In genomic region chr17:62653002-62653830, GRCh38 we compare ENCODE assay signal across 8 cellular contexts. TPM values are rescaled to one million over a fixed set of nuclear protein-coding genes. Genes with fewer than 3 reads are reported as not detected.
DNase-seq lines count a peak whose midpoint lies in the region; ATAC-seq, FAIRE-seq and TF ChIP-seq lines count a peak whose summit lies in the region.

No MANE protein-coding gene starts in this region.

- DNase-seq in CD4-positive, alpha-beta memory T cell: peak; percentile 26 to 75 (median 33)
- DNase-seq in HTR-8/SVneo (ENCODE audit: insufficient read length, low spot score) (peak; percentile 77), fibroblast of mammary gland (ENCODE audit: low read depth) (peak; percentile 76), suprapubic skin (ENCODE audit: low spot score in 2 of 2) (peak; percentile 83 to 89)
- peak; percentile 72 for DNase-seq in activated T-cell treated with anti-CD3 and anti-CD28 coated beads, Interleukin-2, amount 50 U/mL, for 1 hour

- no peak for TF ChIP-seq CTCF in OCI-LY3 (IDR thresholded peaks at IDR 0.05; ENCODE audit: low read depth, low read length)
- no peak for TF ChIP-seq CTCF in fibroblast of mammary gland (conservative IDR thresholded peaks at IDR 0.05; ENCODE audit: control insufficient read depth, insufficient read depth, low read depth, low read length)
- TF ChIP-seq CTCF in neural cell (IDR thresholded peaks at IDR 0.05; ENCODE audit: poor library complexity, severe bottlenecking): no peak
- TF ChIP-seq CTCF in suprapubic skin (IDR thresholded peaks at IDR 0.05): no peak

- H3K9ac ChIP-seq in OCI-LY3 (ENCODE audit: low read length): peak overlapping the region; percentile 98
- peak overlapping the region; percentile 61 for H3K9ac ChIP-seq in neural cell (ENCODE audit: low read length)

- CTCF ChIA-PET in CD4-positive, alpha-beta memory T cell (lab: Charles Lee; ENCODE audit: partially characterized antibody): no interaction called here

- H3K4me2 ChIP-seq in OCI-LY3 (ENCODE audit: low read length) (peak overlapping the region; percentile 99), neural cell (ENCODE audit: low read length) (peak overlapping the region; percentile 59)

- peak overlapping the region in 5 of 7 donors; percentile 0 to 86 (median 50) for H3K27ac Mint-ChIP-seq in CD4-positive, alpha-beta memory T cell

- no peaks in the 10 kb centered on the region for H3K9me2 ChIP-seq in neural cell (ENCODE audit: insufficient read depth, low read length)

- no peaks in the 10 kb centered on the region for H3K9me3 Mint-ChIP-seq in CD4-positive, alpha-beta memory T cell

- H4K20me1 ChIP-seq in OCI-LY3 (ENCODE audit: insufficient read depth, low read length) (0 out of 2 replicates have a peak, but pooled peaks cover 4% of the 10 kb centered on the region), neural cell (ENCODE audit: insufficient read depth) (no peaks in the 10 kb centered on the region)

- H3K36me3 ChIP-seq in CD4-positive, alpha-beta memory T cell (ENCODE audit: insufficient read depth, low read length): no peaks in the 10 kb centered on the region
- H3K36me3 ChIP-seq in OCI-LY3 (replicated peaks; ENCODE audit: low read depth, low read length): no peaks in the 10 kb centered on the region
- H3K36me3 ChIP-seq in neural cell (ENCODE audit: insufficient read depth, low read length): no peaks in the 10 kb centered on the region
- peaks cover 3% of the 10 kb centered on the region for H3K36me3 ChIP-seq in suprapubic skin

- POLR2A ChIA-PET in CD4-positive, alpha-beta memory T cell (lab: Charles Lee; ENCODE audit: partially characterized antibody): no interaction called here

- ATAC-seq in GM21381 (IDR thresholded peaks at IDR 0.05; ENCODE audit: unreplicated experiment): peak; percentile 83

- no peak for TF ChIP-seq EP300 in neural cell (conservative IDR thresholded peaks at IDR 0.05; ENCODE audit: poor library complexity, severe bottlenecking)
- TF ChIP-seq EP300 in suprapubic skin (IDR thresholded peaks at IDR 0.05): no peak

- H3K27me3 Mint-ChIP-seq in CD4-positive, alpha-beta memory T cell: no peaks in the 10 kb centered on the region

- H3K79me2 ChIP-seq in OCI-LY3 (ENCODE audit: low read length): no peaks in the 10 kb centered on the region
- no peaks in the 10 kb centered on the region for H3K79me2 ChIP-seq in neural cell (replicated peaks; ENCODE audit: insufficient read depth, low read length)

- H3K27ac ChIP-seq in CD4-positive, alpha-beta memory T cell (ENCODE audit: low read depth, low read length): no peak overlapping the region
- H3K27ac ChIP-seq in OCI-LY3 (ENCODE audit: low read length): peak overlapping the region; percentile 94
- H3K27ac ChIP-seq in neural cell (ENCODE audit: low read length): no peak overlapping the region
- H3K27ac ChIP-seq in suprapubic skin: peak overlapping the region; percentile 77

- 6% methylated on average over 14 of the region's 30 CpGs for WGBS in suprapubic skin

- H3K4me3 Mint-ChIP-seq in CD4-positive, alpha-beta memory T cell: peak overlapping the region; percentile 64 to 95 (median 86)

- no peak for TF ChIP-seq RAD21 in neural cell (conservative IDR thresholded peaks at IDR 0.05)

- intact Hi-C loops in CD4-positive, alpha-beta memory T cell (cut with micrococcal nuclease): no loop called here

- H3K4me1 Mint-ChIP-seq in CD4-positive, alpha-beta memory T cell: peaks cover 8 to 23% (median 16%) of the 10 kb centered on the region in 4 donors

- no peak for FAIRE-seq in HTR-8/SVneo (lab: Jason Lieb, UNC)

- H3K36me3 Mint-ChIP-seq in CD4-positive, alpha-beta memory T cell: no peaks in the 10 kb centered on the region

- H3F3A ChIP-seq in neural cell (ENCODE audit: insufficient read depth, low read length, poor library complexity, severe bottlenecking): no peaks in the 10 kb centered on the region

- peaks cover 20% of the 10 kb centered on the region for H3K4me1 ChIP-seq in CD4-positive, alpha-beta memory T cell (ENCODE audit: insufficient read depth, low read length)
- H3K4me1 ChIP-seq in OCI-LY3 (ENCODE audit: low read length) (peaks cover 30% of the 10 kb centered on the region), suprapubic skin (peaks cover 46% of the 10 kb centered on the region)

- no peaks in the 10 kb centered on the region for H3K9me3 ChIP-seq in CD4-positive, alpha-beta memory T cell (ENCODE audit: control insufficient read depth in 1 of 2, low read length in 2 of 2)
- no peaks in the 10 kb centered on the region for H3K9me3 ChIP-seq in OCI-LY3 (ENCODE audit: insufficient read depth, low read length)
- H3K9me3 ChIP-seq in neural cell (ENCODE audit: low read length): no peaks in the 10 kb centered on the region
- H3K9me3 ChIP-seq in suprapubic skin: no peaks in the 10 kb centered on the region

- peak overlapping the region; percentile 47 to 65 for H3K4me3 ChIP-seq in CD4-positive, alpha-beta memory T cell (ENCODE audit: low read length in 2 of 2)
- H3K4me3 ChIP-seq in OCI-LY3 (ENCODE audit: low read length) (peak overlapping the region; percentile 91), fibroblast of mammary gland (ENCODE audit: control insufficient read depth, low read depth, low read length) (peak overlapping the region; percentile 42), neural cell (ENCODE audit: low read length) (peak overlapping the region; percentile 61), suprapubic skin (peak overlapping the region; percentile 57)

- H3K27me3 ChIP-seq in CD4-positive, alpha-beta memory T cell (ENCODE audit: insufficient read depth, low read length): no peaks in the 10 kb centered on the region
- H3K27me3 ChIP-seq in OCI-LY3 (ENCODE audit: low read depth, low read length) (no peaks in the 10 kb centered on the region), neural cell (ENCODE audit: insufficient read depth, low read depth, low read length) (no peaks in the 10 kb centered on the region), suprapubic skin (no peaks in the 10 kb centered on the region)

- H2AFZ ChIP-seq in OCI-LY3 (ENCODE audit: low read depth, low read length) (no peak overlapping the region), neural cell (ENCODE audit: low read depth, low read length) (peak overlapping the region; percentile 56)

- TF ChIP-seq POLR2A in suprapubic skin (IDR thresholded peaks at IDR 0.05): no peak

TF ChIP-seq in neural cell, 6 proteins besides CTCF, POLR2A, EP300 and RAD21:
- TF ChIP-seq MXI1 (conservative IDR thresholded peaks at IDR 0.05; ENCODE audit: poor library complexity, severe bottlenecking): no peak
- no peak for TF ChIP-seq EZH2 (IDR thresholded peaks at IDR 0.05; ENCODE audit: borderline replicate concordance, insufficient read depth, low read length, poor library complexity, severe bottlenecking)
- TF ChIP-seq POLR2AphosphoS5 (IDR thresholded peaks at IDR 0.05): no peak
- TF ChIP-seq, protein P1, sequence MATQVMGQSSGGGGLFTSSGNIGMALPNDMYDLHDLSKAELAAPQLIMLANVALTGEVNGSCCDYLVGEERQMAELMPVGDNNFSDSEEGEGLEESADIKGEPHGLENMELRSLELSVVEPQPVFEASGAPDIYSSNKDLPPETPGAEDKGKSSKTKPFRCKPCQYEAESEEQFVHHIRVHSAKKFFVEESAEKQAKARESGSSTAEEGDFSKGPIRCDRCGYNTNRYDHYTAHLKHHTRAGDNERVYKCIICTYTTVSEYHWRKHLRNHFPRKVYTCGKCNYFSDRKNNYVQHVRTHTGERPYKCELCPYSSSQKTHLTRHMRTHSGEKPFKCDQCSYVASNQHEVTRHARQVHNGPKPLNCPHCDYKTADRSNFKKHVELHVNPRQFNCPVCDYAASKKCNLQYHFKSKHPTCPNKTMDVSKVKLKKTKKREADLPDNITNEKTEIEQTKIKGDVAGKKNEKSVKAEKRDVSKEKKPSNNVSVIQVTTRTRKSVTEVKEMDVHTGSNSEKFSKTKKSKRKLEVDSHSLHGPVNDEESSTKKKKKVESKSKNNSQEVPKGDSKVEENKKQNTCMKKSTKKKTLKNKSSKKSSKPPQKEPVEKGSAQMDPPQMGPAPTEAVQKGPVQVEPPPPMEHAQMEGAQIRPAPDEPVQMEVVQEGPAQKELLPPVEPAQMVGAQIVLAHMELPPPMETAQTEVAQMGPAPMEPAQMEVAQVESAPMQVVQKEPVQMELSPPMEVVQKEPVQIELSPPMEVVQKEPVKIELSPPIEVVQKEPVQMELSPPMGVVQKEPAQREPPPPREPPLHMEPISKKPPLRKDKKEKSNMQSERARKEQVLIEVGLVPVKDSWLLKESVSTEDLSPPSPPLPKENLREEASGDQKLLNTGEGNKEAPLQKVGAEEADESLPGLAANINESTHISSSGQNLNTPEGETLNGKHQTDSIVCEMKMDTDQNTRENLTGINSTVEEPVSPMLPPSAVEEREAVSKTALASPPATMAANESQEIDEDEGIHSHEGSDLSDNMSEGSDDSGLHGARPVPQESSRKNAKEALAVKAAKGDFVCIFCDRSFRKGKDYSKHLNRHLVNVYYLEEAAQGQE (IDR thresholded peaks at IDR 0.05; ENCODE audit: borderline replicate concordance): no peak
- TF ChIP-seq TAF1 (IDR thresholded peaks at IDR 0.05; ENCODE audit: low read depth): no peak
- no peak for TF ChIP-seq SMC3 (conservative IDR thresholded peaks at IDR 0.05; ENCODE audit: poor library complexity)

RNA-seq across cellular contexts. Expression of gene MRC2, which starts 25.7 kb away (rescaled TPM):
- 1 to 10 TPM; 6.7 to 8.7 TPM for total RNA-seq in CD4-positive, alpha-beta memory T cell
- under 1 TPM in 1 of 2 donors, not detected in 1; 0.71 TPM for polyA plus RNA-seq in CD4-positive, alpha-beta memory T cell
- polyA plus RNA-seq in neural cell: 0.36 and 0.76 TPM in 2 replicates
- polyA minus RNA-seq in neural cell: 0.93 and 1.5 TPM in 2 replicates
- 10 to 100 TPM; 31.4 to 55.2 (median 37.1) TPM for total RNA-seq in suprapubic skin

Comparison
In these comparisons a context has a peak if more than half of its experiments do, and no peak if none do; other contexts are left out.
1. DNase-seq: peak in every context shown above with its lines; median percentile 86 in suprapubic skin; 77 in HTR-8/SVneo; 76 in fibroblast of mammary gland; 72 in activated T-cell treated with anti-CD3 and anti-CD28 coated beads, Interleukin-2, amount 50 U/mL, for 1 hour; 33 in CD4-positive, alpha-beta memory T cell.
2. H3K27ac ChIP-seq: peak in OCI-LY3 (single experiment) and suprapubic skin (single experiment); none in CD4-positive, alpha-beta memory T cell (single experiment) and neural cell (single experiment).
3. Peak in every context shown above with its lines, with median percentiles within 50 percentile points of each other: H3K4me3 ChIP-seq.